Comparison of ENCODE assay signal across 3 cellular contexts in the genomic region with DNA sequence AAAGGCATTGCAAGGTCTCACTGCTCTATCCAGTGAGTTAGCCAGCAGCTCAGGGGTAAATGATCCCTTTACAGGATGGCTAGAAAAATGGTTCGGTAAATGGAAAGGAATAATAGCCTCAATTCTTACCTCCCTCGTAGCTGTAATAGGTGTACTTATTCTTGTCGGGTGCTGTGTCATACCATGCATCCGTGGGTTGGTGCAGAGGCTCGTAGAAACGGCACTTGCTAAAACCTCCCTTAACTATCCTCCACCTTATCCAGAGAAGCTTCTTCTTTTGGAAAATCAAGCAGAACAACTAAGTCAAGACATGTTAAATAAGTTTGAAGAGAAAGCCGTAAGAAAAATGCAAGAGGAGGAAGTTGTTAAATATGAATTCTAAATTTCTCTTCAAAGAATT. TPM values are rescaled to one million over a fixed set of nuclear protein-coding genes. Genes with fewer than 3 reads are reported as not detected.
"Had no signal": no experiment of that assay in that cellular context is flagged by ENCODE, and none has a peak within 500 bp of the region (broad histone marks: within the 10 kb centered on the region; RNA-seq: fewer than 3 reads in every experiment).

No MANE protein-coding gene starts in this region.

RNA-seq across cellular contexts. Expression of gene SLC52A3, which starts 31.7 kb away (rescaled TPM):
- total RNA-seq: mammary epithelial cell, mononuclear cell, myocyte had no signal
